8 cellular contexts compared by ENCODE assay signal in the genomic region with DNA sequence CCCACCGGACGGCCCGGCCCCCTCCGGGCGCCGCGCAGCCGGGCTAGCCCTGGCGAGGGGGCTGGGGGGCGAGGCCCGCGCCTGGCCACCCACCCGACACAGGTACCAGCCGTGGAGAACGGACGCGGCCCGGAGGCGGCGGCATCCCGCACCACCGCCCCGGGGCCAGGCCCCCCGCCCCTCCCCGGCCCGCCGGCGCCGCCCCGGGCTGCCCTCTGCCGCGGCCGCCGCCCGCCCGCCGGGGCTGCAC. TPM values are rescaled to one million over a fixed set of nuclear protein-coding genes. Genes with fewer than 3 reads are reported as not detected.
DNase-seq lines count a peak whose midpoint lies in the region; ATAC-seq and TF ChIP-seq lines count a peak whose summit lies in the region.

No MANE protein-coding gene starts in this region.

- H4K8ac ChIP-seq in neuronal stem cell (ENCODE audit: low read depth, low read length) = no peak overlapping the region

- POLR2A ChIA-PET in MCF 10A (lab: Yijun Ruan, JAX) = interaction anchor here (0.6 to 4.6 kb wide), 24 partner anchors 8 to 518 kb away, joined by 3 to 60 read pairs (median 4); no protein-coding TSS in a partner anchor

- peak overlapping the region; percentile 88 for H3K27ac ChIP-seq in neuronal stem cell (replicated peaks; ENCODE audit: low read length)

- no peak overlapping the region for H3K4ac ChIP-seq in neuronal stem cell (ENCODE audit: low read length)

- no peak overlapping the region for H3K14ac ChIP-seq in neuronal stem cell (ENCODE audit: low read length)

- H3K9ac ChIP-seq in neuronal stem cell (ENCODE audit: low read depth, low read length, poor library complexity) = peak overlapping the region; percentile 79

- intact Hi-C loops in MCF 10A (cut with micrococcal nuclease) = loop anchor here (1.0 kb wide), 1 partner anchor 108 kb away; no protein-coding TSS in a partner anchor

- H3K4me3 ChIP-seq in neuronal stem cell (ENCODE audit: low read length in 2 of 2) = peak overlapping the region; percentile 56 to 93

- CTCF ChIA-PET in MCF 10A (lab: Yijun Ruan, JAX) = interaction anchor here (0.6 to 3.6 kb wide), 11 partner anchors 9 to 319 kb away, joined by 3 to 48 read pairs (median 3); no protein-coding TSS in a partner anchor

- DNase-seq in MCF 10A (ENCODE audit: unreplicated experiment) = no peak
- no peak for DNase-seq in neuronal stem cell (ENCODE audit: low spot score)
- no peak for DNase-seq in GOT3 (lab: John Stamatoyannopoulos, UW)
- no peak for DNase-seq in NCI-H345 treated with DMSO at 0.1 percent for 48 hours (lab: John Stamatoyannopoulos, UW; ENCODE audit: unreplicated experiment)

- no peak overlapping the region for H2BK15ac ChIP-seq in neuronal stem cell (ENCODE audit: low read length)

- no peaks in the 10 kb centered on the region for H3K9me3 Mint-ChIP-seq in MCF 10A (ENCODE audit: unreplicated experiment)

- peaks cover 5% of the 10 kb centered on the region for H3K36me3 Mint-ChIP-seq in MCF 10A (ENCODE audit: insufficient read depth, unreplicated experiment)

- H2BK5ac ChIP-seq in neuronal stem cell (ENCODE audit: low read length) = no peak overlapping the region

- H3K27me3 ChIP-seq in neuronal stem cell (ENCODE audit: control insufficient read depth in 3 of 3, insufficient read depth in 3 of 3, low read depth in 1 of 3, low read length in 3 of 3) = no peaks in the 10 kb centered on the region

- no peak overlapping the region for H4K91ac ChIP-seq in neuronal stem cell (ENCODE audit: low read depth, low read length, poor library complexity)

- no TSS peak for BruUV-seq in MCF 10A (replicated peaks; lab: Mats Ljungman, UMichigan)

- H3K79me1 ChIP-seq in neuronal stem cell (ENCODE audit: low read depth, low read length) = no peaks in the 10 kb centered on the region

- WGBS in neuronal stem cell (ENCODE audit: extremely low coverage in 2 of 2, insufficient read length in 2 of 2, insufficient replicate concordance in 1 of 2), 2 donors = no CpG with 5 or more reads among the region's 37 CpGs

- peak overlapping the region; percentile 90 for H3K4me3 Mint-ChIP-seq in MCF 10A (ENCODE audit: unreplicated experiment)

- H3K27me3 Mint-ChIP-seq in MCF 10A (ENCODE audit: insufficient read depth, unreplicated experiment) = no peaks in the 10 kb centered on the region

- peaks cover 6 to 12% of the 10 kb centered on the region in 2 donors for H3K4me1 ChIP-seq in neuronal stem cell (ENCODE audit: control insufficient read depth in 2 of 2, insufficient read depth in 1 of 2, low read depth in 1 of 2, low read length in 2 of 2)

- H3K9me3 ChIP-seq in neuronal stem cell (replicated peaks in 1 of 2; ENCODE audit: control insufficient read depth in 2 of 2, insufficient read depth in 1 of 2, low read depth in 1 of 2, low read length in 2 of 2) = no peaks in the 10 kb centered on the region

- H3K4me2 ChIP-seq in neuronal stem cell (ENCODE audit: insufficient read depth, low read length, poor library complexity, severe bottlenecking) = peak overlapping the region; percentile 55

- no peak overlapping the region for H2AK5ac ChIP-seq in neuronal stem cell (ENCODE audit: low read depth, low read length)

- TF ChIP-seq CTCF in MCF 10A (IDR thresholded peaks at IDR 0.05; ENCODE audit: unreplicated experiment) = no peak

- ATAC-seq in GM19023 (IDR thresholded peaks at IDR 0.05; ENCODE audit: unreplicated experiment) (peak; percentile 19), HG03103 (IDR thresholded peaks at IDR 0.05; ENCODE audit: low read depth, unreplicated experiment) (peak; percentile 13), HG03159 (IDR thresholded peaks at IDR 0.05; ENCODE audit: unreplicated experiment) (no peak), GM19351 (IDR thresholded peaks at IDR 0.05; ENCODE audit: unreplicated experiment) (no peak)

- peaks cover 2 to 27% of the 10 kb centered on the region in 2 donors for H3K36me3 ChIP-seq in neuronal stem cell (replicated peaks in 1 of 2; ENCODE audit: control insufficient read depth in 2 of 2, insufficient read depth in 2 of 2, low read length in 2 of 2)

- H3K18ac ChIP-seq in neuronal stem cell (ENCODE audit: low read length) = peak overlapping the region; percentile 81

- no peak overlapping the region for H3K27ac Mint-ChIP-seq in MCF 10A (ENCODE audit: low read depth, unreplicated experiment)

- no peak overlapping the region for H2BK120ac ChIP-seq in neuronal stem cell (ENCODE audit: low read depth, low read length)

- H2BK12ac ChIP-seq in neuronal stem cell (ENCODE audit: low read length) = no peak overlapping the region

- H2AFZ ChIP-seq in neuronal stem cell (ENCODE audit: low read length) = peak overlapping the region; percentile 89

- peak overlapping the region; percentile 32 for H3K23ac ChIP-seq in neuronal stem cell (ENCODE audit: low read depth, low read length, poor library complexity)

- H3K4me1 Mint-ChIP-seq in MCF 10A (ENCODE audit: insufficient read depth, unreplicated experiment) = peaks cover 47% of the 10 kb centered on the region

RNA-seq across cellular contexts. Expression of gene SOS1, which starts 0.4 kb away (rescaled TPM):
- total RNA-seq in MCF 10A (2022) = 18.5 and 23.3 TPM in 2 replicates
- polyA plus RNA-seq in neuronal stem cell (2013, experiment 1 of 2) = 29.4 TPM
- polyA plus RNA-seq in neuronal stem cell (2013, experiment 2 of 2) = 32.4 TPM

Comparison
In these comparisons a context has a peak if more than half of its experiments do, and no peak if none do; other contexts are left out.
1. ATAC-seq: peak in GM19023 (single experiment) and HG03103 (single experiment); none in HG03159 (single experiment) and GM19351 (single experiment).